In genomic region chr12:113232787-113233585, GRCh38 we compare ENCODE assay signal across 7 cellular contexts. TPM values are rescaled to one million over a fixed set of nuclear protein-coding genes. Genes with fewer than 3 reads are reported as not detected.
DNase-seq lines count a peak whose midpoint lies in the region; ATAC-seq and TF ChIP-seq lines count a peak whose summit lies in the region.

No MANE protein-coding gene starts in this region.

- H3K27ac ChIP-seq in right atrium auricular region (peak overlapping the region; percentile 83 to 95), skin epidermis (peak overlapping the region in 20 of 21 experiments; percentile 2 to 83 (median 59))

- no peak for TF ChIP-seq CTCF in right atrium auricular region (IDR thresholded peaks at IDR 0.05)

- DNase-seq in NCI-H510A treated with DMSO at 0.1 percent for 48 hours (lab: John Stamatoyannopoulos, UW) (peak; percentile 97), right atrium auricular region (ENCODE audit: low spot score) (no peak), HuH-7.5 (ENCODE audit: low spot score) (no peak)
- peak; percentile 73 for DNase-seq in activated T-cell treated with anti-CD3 and anti-CD28 coated beads, Interleukin-2, amount 50 U/mL, for 24 hours

- H3K4me3 Mint-ChIP-seq in activated T-cell treated with anti-CD3 and anti-CD28 coated beads, Interleukin-2, amount 50 U/mL, for 24 hours = peak overlapping the region; percentile 58

- peaks cover 40% of the 10 kb centered on the region for H3K36me3 ChIP-seq in right atrium auricular region

- H3K27ac Mint-ChIP-seq in activated T-cell treated with anti-CD3 and anti-CD28 coated beads, Interleukin-2, amount 50 U/mL, for 24 hours = peak overlapping the region; percentile 91

- H3K4me3 ChIP-seq in right atrium auricular region (no peak overlapping the region), skin epidermis (peak overlapping the region in 1 of 7 experiments; percentile 14)

- ATAC-seq in GM19023 (IDR thresholded peaks at IDR 0.05; ENCODE audit: unreplicated experiment) (peak; percentile 61), HG03108 (IDR thresholded peaks at IDR 0.05; ENCODE audit: unreplicated experiment) (peak; percentile 62)

- H3K9me3 ChIP-seq in right atrium auricular region = no peaks in the 10 kb centered on the region

- H3K4me1 Mint-ChIP-seq in activated T-cell treated with anti-CD3 and anti-CD28 coated beads, Interleukin-2, amount 50 U/mL, for 24 hours (ENCODE audit: low read depth) = peaks cover 64% of the 10 kb centered on the region

- H3K27me3 Mint-ChIP-seq in activated T-cell treated with anti-CD3 and anti-CD28 coated beads, Interleukin-2, amount 50 U/mL, for 24 hours = no peaks in the 10 kb centered on the region

- H3K9me3 Mint-ChIP-seq in activated T-cell treated with anti-CD3 and anti-CD28 coated beads, Interleukin-2, amount 50 U/mL, for 24 hours = no peaks in the 10 kb centered on the region

- H3K27me3 ChIP-seq in right atrium auricular region = no peaks in the 10 kb centered on the region

- peaks cover 0 to 89% of the 10 kb centered on the region in 2 donors for H3K4me1 ChIP-seq in right atrium auricular region

- peaks cover 91% of the 10 kb centered on the region for H3K36me3 Mint-ChIP-seq in activated T-cell treated with anti-CD3 and anti-CD28 coated beads, Interleukin-2, amount 50 U/mL, for 24 hours (ENCODE audit: low read depth)

RNA-seq across cellular contexts. Expression of gene TPCN1, which starts 11.7 kb away (rescaled TPM):
- total RNA-seq in right atrium auricular region = 10 to 100 TPM; 57.3 to 58.7 TPM

RNA-seq across cellular contexts. Expression of gene RITA1, which starts 47.5 kb away (rescaled TPM):
- total RNA-seq in right atrium auricular region = 10 to 100 TPM; 18.2 to 25.4 TPM

RNA-seq across cellular contexts. Expression of gene DDX54, which starts 47.7 kb away (rescaled TPM):
- 10 to 100 TPM; 35.1 to 38.0 TPM for total RNA-seq in right atrium auricular region

Comparison
In these comparisons a context has a peak if more than half of its experiments do, and no peak if none do; other contexts are left out.
1. DNase-seq: peak in NCI-H510A treated with DMSO at 0.1 percent for 48 hours (single experiment) and activated T-cell treated with anti-CD3 and anti-CD28 coated beads, Interleukin-2, amount 50 U/mL, for 24 hours (single experiment); none in right atrium auricular region (single experiment) and HuH-7.5 (single experiment).